8 cellular contexts compared by ENCODE assay signal in genomic region chr10:115092555-115093285, GRCh38. TPM values are rescaled to one million over a fixed set of nuclear protein-coding genes. Genes with fewer than 3 reads are reported as not detected.
DNase-seq lines count a peak whose midpoint lies in the region; ATAC-seq, FAIRE-seq and TF ChIP-seq lines count a peak whose summit lies in the region.

No MANE protein-coding gene starts in this region.

- H3K4me1 Mint-ChIP-seq in activated naive CD8-positive, alpha-beta T cell treated with anti-CD3 and anti-CD28 coated beads for 36 hours: peaks cover 8% of the 10 kb centered on the region

- CTCF ChIA-PET in A549 (lab: Yijun Ruan, JAX): no interaction called here

- no peak for TF ChIP-seq EP300 in A549 (IDR thresholded peaks at IDR 0.05)

- POLR2A ChIA-PET in A549 (lab: Yijun Ruan, JAX): interaction anchor here (0.7 kb wide), 1 partner anchor 19 kb away, joined by 3 read pairs; no protein-coding TSS in a partner anchor

- H3K27ac ChIP-seq in A549 (peak overlapping the region; percentile 34 to 80; a peak in 5 of 6 replicates), heart right ventricle (peak overlapping the region in 3 of 10 donors; percentile 20 to 55 (median 39))

- intact Hi-C loops in heart right ventricle (cut with DNase I): no loop called here
- intact Hi-C loops in posterior vena cava (cut with DNase I): no loop called here

- no peaks in the 10 kb centered on the region for H3K36me3 ChIP-seq in heart right ventricle

- H3K4me1 ChIP-seq in A549 (peaks cover 5% of the 10 kb centered on the region; the same call in 1 of the 3 replicates), heart right ventricle (peaks cover 0 to 16% (median 10%) of the 10 kb centered on the region in 9 donors)

- DNase-seq in A549 (ENCODE audit: low read depth in 1 of 2, low spot score in 1 of 2) (peak in 1 of 2 experiments; percentile 13), NCI-H2227 treated with DMSO at 0.1 percent for 48 hours (lab: John Stamatoyannopoulos, UW) (peak; percentile 65), heart right ventricle (peak; percentile 17), posterior vena cava (ENCODE audit: low spot score) (peak; percentile 64), NCI-H774 (lab: John Stamatoyannopoulos, UW) (no peak)
- DNase-seq in activated naive CD8-positive, alpha-beta T cell treated with anti-CD3 and anti-CD28 coated beads for 36 hours: peak; percentile 39

- no peaks in the 10 kb centered on the region for H3K9me3 ChIP-seq in A549
- H3K9me3 ChIP-seq in heart right ventricle: peaks cover 0 to 7% (median 0%) of the 10 kb centered on the region in 11 donors

- H3K4me3 Mint-ChIP-seq in activated naive CD8-positive, alpha-beta T cell treated with anti-CD3 and anti-CD28 coated beads for 36 hours: peak overlapping the region; percentile 74

- TF ChIP-seq CTCF in A549 (IDR thresholded peaks at IDR 0.05) (no peak), heart right ventricle (IDR thresholded peaks at IDR 0.05) (no peak)

- no peak overlapping the region for H3K27ac Mint-ChIP-seq in activated naive CD8-positive, alpha-beta T cell treated with anti-CD3 and anti-CD28 coated beads for 36 hours

- H3K27me3 ChIP-seq in heart right ventricle: peaks cover 0 to 85% (median 31%) of the 10 kb centered on the region in 7 donors

- 5% methylated on average over 25 of the region's 75 CpGs for WGBS in A549 (ENCODE audit: missing lambda C conversion rate)
- 1% methylated on average over 56 to 75 of the region's 75 CpGs for WGBS in heart right ventricle, 2 donors

- FAIRE-seq in A549 (lab: Jason Lieb, UNC): no peak

- H3K27me3 Mint-ChIP-seq in activated naive CD8-positive, alpha-beta T cell treated with anti-CD3 and anti-CD28 coated beads for 36 hours: peaks cover 63% of the 10 kb centered on the region

- peak overlapping the region; percentile 99 for H3K4me2 ChIP-seq in A549

- ATAC-seq in A549 (peak; percentile 58 to 64; a peak in 5 of 6 replicates), GM18505 (IDR thresholded peaks at IDR 0.05; ENCODE audit: unreplicated experiment) (peak; percentile 79), HG02870 (IDR thresholded peaks at IDR 0.05; ENCODE audit: unreplicated experiment) (peak; percentile 63), heart right ventricle (peak; percentile 60 to 88 (median 76))

- TF ChIP-seq POLR2A in A549 (IDR thresholded peaks at IDR 0.05; ENCODE audit: low read length): no peak
- no peak for TF ChIP-seq POLR2A in GM18505 (IDR thresholded peaks at IDR 0.05; ENCODE audit: borderline replicate concordance, extremely low read depth, insufficient read depth, insufficient read length)

- no peak for TF ChIP-seq RAD21 in A549 (conservative IDR thresholded peaks at IDR 0.05 in 1 of 2, IDR thresholded peaks at IDR 0.05 in 1 of 2)

- H3K9me3 Mint-ChIP-seq in activated naive CD8-positive, alpha-beta T cell treated with anti-CD3 and anti-CD28 coated beads for 36 hours: peaks cover 2% of the 10 kb centered on the region

- H3K4me3 ChIP-seq in A549: peak overlapping the region; percentile 84
- H3K4me3 ChIP-seq in heart right ventricle: peak overlapping the region; percentile 21 to 75 (median 64)

- no peaks in the 10 kb centered on the region for H3K36me3 Mint-ChIP-seq in activated naive CD8-positive, alpha-beta T cell treated with anti-CD3 and anti-CD28 coated beads for 36 hours

TF ChIP-seq in A549, 52 proteins besides CTCF, POLR2A, EP300 and RAD21:
- TF ChIP-seq E2F6 (IDR thresholded peaks at IDR 0.05; ENCODE audit: borderline replicate concordance, low read depth) (peak; percentile 41; the same call in 1 of the 2 replicates), REST (IDR thresholded peaks at IDR 0.05) (no peak), HOXB5 (CRISPR knock-in tag; IDR thresholded peaks at IDR 0.05) (no peak), CHD4 (IDR thresholded peaks at IDR 0.05; ENCODE audit: borderline replicate concordance) (no peak), ZC3H11A (IDR thresholded peaks at IDR 0.05) (no peak), BHLHE40 (IDR thresholded peaks at IDR 0.05; ENCODE audit: low read depth, low read length) (no peak), JUN (IDR thresholded peaks at IDR 0.05) (0 out of 5 replicates have a peak, but pooled peaks of 1 of the 2 experiments have one; percentile 8), FOSL2 (IDR thresholded peaks at IDR 0.05) (no peak), FOSL2 (CRISPR knock-in tag; IDR thresholded peaks at IDR 0.05) (no peak)

RNA-seq across cellular contexts. Expression of gene ATRNL1, which starts 0.4 kb away (rescaled TPM):
- 0.08 and 0.13 TPM in 2 replicates for polyA plus RNA-seq in A549 (2011; rRNA removed)
- polyA plus RNA-seq in A549 (2012; cell fraction: cytosol; rRNA removed): 0.03 and 0.04 TPM in 2 replicates
- polyA plus RNA-seq in A549 (2012; cell fraction: nucleus; rRNA removed): 0.02 and 0.12 TPM in 2 replicates
- 0.21 to 0.34 TPM (median 0.28 TPM) in 3 replicates for polyA plus RNA-seq in A549 (2017; fragmentation: RNase III; extraction: RNeasy Plus Mini Kit Qiagen cat#74134 plus additional on column Dnase treatment)
- 0.24 and 0.58 TPM in 2 replicates for polyA minus RNA-seq in A549 (2011; rRNA and poly(A)+ RNA removed)
- total RNA-seq in activated naive CD8-positive, alpha-beta T cell treated with anti-CD3 and anti-CD28 coated beads for 36 hours: 1 to 10 TPM in 1 of 2 experiments, under 1 TPM in 1; 0.41 to 1.0 TPM
- 10 to 100 TPM in 3 of 10 donors, 1 to 10 TPM in 4, under 1 TPM in 2, not detected in 1; 0.27 to 22.4 (median 8.2) TPM for total RNA-seq in heart right ventricle
- under 1 TPM; 0.06 to 0.07 TPM for polyA plus RNA-seq in heart right ventricle
- total RNA-seq in posterior vena cava: 1 to 10 TPM in 1 of 2 donors, under 1 TPM in 1; 0.32 to 1.4 TPM
